In genomic region chrX:71254092-71254941, GRCh38 we compare ENCODE assay signal across 8 cellular contexts. TPM values are rescaled to one million over a fixed set of nuclear protein-coding genes. Genes with fewer than 3 reads are reported as not detected.
DNase-seq lines count a peak whose midpoint lies in the region; ATAC-seq and TF ChIP-seq lines count a peak whose summit lies in the region.

TSS of gene ZMYM3 (minus strand) at chrX:71254140. CDS start at chrX:71253255, 885 bp downstream.

- peak within 1 kb of the TSS; percentile 93 for H3K27ac Mint-ChIP-seq in activated T-helper 2 cell treated with anti-CD3 and anti-CD28 coated beads, Interferon-gamma antibody, Interleukin-2, Interleukin-4, amounts not matched to agents 10 μg/mL and 5 μg/mL and 100 μg/mL, durations not matched to agents 14 hours and 24 hours and 36 hours
- H3K27ac Mint-ChIP-seq in natural killer cell = peak within 1 kb of the TSS; percentile 78 to 92
- peak within 1 kb of the TSS; percentile 97 for H3K27ac Mint-ChIP-seq in stimulated activated naive B cell treated with anti-CD40 and anti-IgM and Interleukin-4, amounts not matched to agents 10 μg/mL and 1 μg/mL and 100 μg/mL, for 72 hours

- no peaks in the 10 kb centered on the region for H3K27me3 Mint-ChIP-seq in activated T-helper 2 cell treated with anti-CD3 and anti-CD28 coated beads, Interferon-gamma antibody, Interleukin-2, Interleukin-4, amounts not matched to agents 10 μg/mL and 5 μg/mL and 100 μg/mL, durations not matched to agents 14 hours and 24 hours and 36 hours (ENCODE audit: low read depth)
- H3K27me3 Mint-ChIP-seq in natural killer cell (ENCODE audit: low read depth in 2 of 2) = no peaks in the 10 kb centered on the region
- no peaks in the 10 kb centered on the region for H3K27me3 Mint-ChIP-seq in stimulated activated naive B cell treated with anti-CD40 and anti-IgM and Interleukin-4, amounts not matched to agents 10 μg/mL and 1 μg/mL and 100 μg/mL, for 72 hours

- H3K36me3 Mint-ChIP-seq in activated T-helper 2 cell treated with anti-CD3 and anti-CD28 coated beads, Interferon-gamma antibody, Interleukin-2, Interleukin-4, amounts not matched to agents 10 μg/mL and 5 μg/mL and 100 μg/mL, durations not matched to agents 14 hours and 24 hours and 36 hours (ENCODE audit: low read depth) = peaks cover 14% of the 10 kb centered on the region
- H3K36me3 Mint-ChIP-seq in natural killer cell = no peaks in the 10 kb centered on the region
- H3K36me3 Mint-ChIP-seq in stimulated activated naive B cell treated with anti-CD40 and anti-IgM and Interleukin-4, amounts not matched to agents 10 μg/mL and 1 μg/mL and 100 μg/mL, for 72 hours = peaks cover 9 to 11% of the 10 kb centered on the region in 2 donors

- H3K27me3 ChIP-seq in H7 (ENCODE audit: control insufficient read depth, insufficient read depth, low read length) = no peaks in the 10 kb centered on the region

- no peaks in the 10 kb centered on the region for H3K9me3 Mint-ChIP-seq in activated T-helper 2 cell treated with anti-CD3 and anti-CD28 coated beads, Interferon-gamma antibody, Interleukin-2, Interleukin-4, amounts not matched to agents 10 μg/mL and 5 μg/mL and 100 μg/mL, durations not matched to agents 14 hours and 24 hours and 36 hours
- no peaks in the 10 kb centered on the region for H3K9me3 Mint-ChIP-seq in natural killer cell
- no peaks in the 10 kb centered on the region for H3K9me3 Mint-ChIP-seq in stimulated activated naive B cell treated with anti-CD40 and anti-IgM and Interleukin-4, amounts not matched to agents 10 μg/mL and 1 μg/mL and 100 μg/mL, for 72 hours

- peaks cover 27% of the 10 kb centered on the region for H3K4me1 Mint-ChIP-seq in activated T-helper 2 cell treated with anti-CD3 and anti-CD28 coated beads, Interferon-gamma antibody, Interleukin-2, Interleukin-4, amounts not matched to agents 10 μg/mL and 5 μg/mL and 100 μg/mL, durations not matched to agents 14 hours and 24 hours and 36 hours (ENCODE audit: low read depth)
- H3K4me1 Mint-ChIP-seq in natural killer cell = peaks cover 12 to 22% of the 10 kb centered on the region in 2 donors
- peaks cover 17 to 32% of the 10 kb centered on the region in 2 donors for H3K4me1 Mint-ChIP-seq in stimulated activated naive B cell treated with anti-CD40 and anti-IgM and Interleukin-4, amounts not matched to agents 10 μg/mL and 1 μg/mL and 100 μg/mL, for 72 hours

- TF ChIP-seq POLR2A in Raji (IDR thresholded peaks at IDR 0.05; ENCODE audit: insufficient read depth, low read depth, low read length) = peak; percentile 39

- H3K4me3 ChIP-seq in H7 (ENCODE audit: insufficient read depth, low read depth, low read length) = peak within 1 kb of the TSS; percentile 69
- peak within 1 kb of the TSS; percentile 75 for H3K4me3 ChIP-seq in fibroblast of mammary gland (ENCODE audit: control insufficient read depth, low read depth, low read length)

- DNase-seq in ELF-1 (ENCODE audit: low read depth, low spot score) = peak; percentile 96
- DNase-seq in H7 = peak; percentile 95
- peak; percentile 93 for DNase-seq in M059J (ENCODE audit: low read depth)
- peak; percentile 72 for DNase-seq in activated T-helper 2 cell treated with anti-CD3 and anti-CD28 coated beads, Interferon-gamma antibody, Interleukin-2, Interleukin-4, amounts not matched to agents 10 μg/mL and 5 μg/mL and 100 μg/mL, durations not matched to agents 14 hours and 24 hours and 36 hours (ENCODE audit: low spot score)
- peak; percentile 71 for DNase-seq in fibroblast of mammary gland (ENCODE audit: low read depth)
- peak; percentile 70 for DNase-seq in natural killer cell
- peak; percentile 77 for DNase-seq in stimulated activated naive B cell treated with anti-CD40 and anti-IgM and Interleukin-4, amounts not matched to agents 10 μg/mL and 1 μg/mL and 100 μg/mL, for 72 hours

- peaks cover 11% of the 10 kb centered on the region for H3K36me3 ChIP-seq in H7 (replicated peaks; ENCODE audit: control insufficient read depth, insufficient read depth, low read length)

- TF ChIP-seq CTCF in fibroblast of mammary gland (conservative IDR thresholded peaks at IDR 0.05; ENCODE audit: control insufficient read depth, insufficient read depth, low read depth, low read length) = no peak
- no peak for TF ChIP-seq CTCF in natural killer cell (IDR thresholded peaks at IDR 0.05)

- intact Hi-C loops in activated T-helper 2 cell treated with anti-CD3 and anti-CD28 coated beads, Interferon-gamma antibody, Interleukin-2, Interleukin-4, amounts not matched to agents 10 μg/mL and 5 μg/mL and 100 μg/mL, durations not matched to agents 14 hours and 24 hours and 36 hours (cut with micrococcal nuclease) = loop anchor here (1.0 kb wide), 2 partner anchors 29 to 112 kb away; partner anchors contain the start of genes NONO and TAF1
- intact Hi-C loops in natural killer cell (cut with micrococcal nuclease) = loop anchor here (1.0 to 10.0 kb wide), 3 partner anchors 29 to 1050 kb away; partner anchors contain the start of genes CITED1, NONO and TAF1

- peak; percentile 84 to 94 (median 90) for ATAC-seq in natural killer cell
- ATAC-seq in stimulated activated naive B cell treated with anti-CD40 and anti-IgM and Interleukin-4, amounts not matched to agents 10 μg/mL and 1 μg/mL and 100 μg/mL, for 72 hours (replicated peaks) = peak; percentile 89 to 91

- peak within 1 kb of the TSS; percentile 88 for H3K4me3 Mint-ChIP-seq in activated T-helper 2 cell treated with anti-CD3 and anti-CD28 coated beads, Interferon-gamma antibody, Interleukin-2, Interleukin-4, amounts not matched to agents 10 μg/mL and 5 μg/mL and 100 μg/mL, durations not matched to agents 14 hours and 24 hours and 36 hours (ENCODE audit: low read depth)
- peak within 1 kb of the TSS; percentile 88 for H3K4me3 Mint-ChIP-seq in natural killer cell
- peak within 1 kb of the TSS; percentile 89 for H3K4me3 Mint-ChIP-seq in stimulated activated naive B cell treated with anti-CD40 and anti-IgM and Interleukin-4, amounts not matched to agents 10 μg/mL and 1 μg/mL and 100 μg/mL, for 72 hours

RNA-seq across cellular contexts. Expression of gene ZMYM3, which starts in this region (rescaled TPM):
- total RNA-seq in H7 (2014; rRNA removed; shearing (Covaris generic)) = 46.4 and 48.9 TPM in 2 replicates
- total RNA-seq in M059J (2014; rRNA removed; shearing (Covaris generic)) = 34.0 and 64.0 TPM in 2 replicates
- 26.8 and 31.4 TPM in 2 replicates for total RNA-seq in activated T-helper 2 cell treated with anti-CD3 and anti-CD28 coated beads, Interferon-gamma antibody, Interleukin-2, Interleukin-4, amounts not matched to agents 10 μg/mL and 5 μg/mL and 100 μg/mL, durations not matched to agents 14 hours and 24 hours and 36 hours
- 10 to 100 TPM; 18.0 to 21.0 (median 20.4) TPM for total RNA-seq in natural killer cell

Comparison
In these comparisons a context has a peak if more than half of its experiments do, and no peak if none do; other contexts are left out.
1. Peak in every context shown above with its lines: DNase-seq, ATAC-seq and H3K4me3 ChIP-seq.